Comparison of ENCODE assay signal across 8 cellular contexts in genomic region chrX:33784548-33784947, GRCh38.
"Had no signal": no experiment of that assay in that cellular context is flagged by ENCODE, and none has a peak within 500 bp of the region (broad histone marks: within the 10 kb centered on the region; RNA-seq: fewer than 3 reads in every experiment).

No MANE protein-coding gene starts in this region.

- H3K4me3 ChIP-seq: GM12878 had no signal

- FAIRE-seq: G401.6, GM12878, GM12891, GM12892, GM18507, GM19239 had no signal

- ATAC-seq: GM12878 had no signal

- DNase-seq: GDM1, GF-D8 had no signal
